In genomic region chr20:57437267-57437666, GRCh38 we compare ENCODE assay signal across 26 cellular contexts. TPM values are rescaled to one million over a fixed set of nuclear protein-coding genes. Genes with fewer than 3 reads are reported as not detected.
DNase-seq lines count a peak whose midpoint lies in the region; ATAC-seq, FAIRE-seq and TF ChIP-seq lines count a peak whose summit lies in the region.
"Had no signal": no experiment of that assay in that cellular context is flagged by ENCODE, and none has a peak within 500 bp of the region (broad histone marks: within the 10 kb centered on the region; RNA-seq: fewer than 3 reads in every experiment).

No MANE protein-coding gene starts in this region.

- peaks cover 11% of the 10 kb centered on the region for H3K9me3 ChIP-seq in left ventricle myocardium inferior (replicated peaks)
- H3K9me3 ChIP-seq in heart left ventricle, result peaks cover 0 to 9% (median 0%) of the 10 kb centered on the region in 12 donors
- no peaks in the 10 kb centered on the region for H3K9me3 ChIP-seq in H1 (ENCODE audit: insufficient read depth in 2 of 2, low read depth in 1 of 2, low read length in 1 of 2)
- no peaks in the 10 kb centered on the region for H3K9me3 ChIP-seq in prostate gland
- H3K9me3 ChIP-seq in transverse colon, result no peaks in the 10 kb centered on the region
- H3K9me3 ChIP-seq in colonic mucosa, result no peaks in the 10 kb centered on the region
- H3K9me3 ChIP-seq: thyroid gland had no signal

- H3K27me3 ChIP-seq in left ventricle myocardium inferior (ENCODE audit: low read depth), result no peaks in the 10 kb centered on the region
- H3K27me3 ChIP-seq in heart left ventricle, result no peaks in the 10 kb centered on the region
- H3K27me3 ChIP-seq in H1 (replicated peaks in 1 of 4; ENCODE audit: control insufficient read depth in 3 of 4, extremely low read depth in 1 of 4, insufficient read depth in 3 of 4, low read length in 3 of 4), result no peaks in the 10 kb centered on the region
- H3K27me3 ChIP-seq in prostate gland (replicated peaks; ENCODE audit: insufficient read depth), result no peaks in the 10 kb centered on the region
- no peaks in the 10 kb centered on the region for H3K27me3 ChIP-seq in transverse colon
- no peaks in the 10 kb centered on the region for H3K27me3 ChIP-seq in colonic mucosa
- H3K27me3 ChIP-seq: thyroid gland had no signal

- TF ChIP-seq CTCF in left ventricle myocardium inferior (IDR thresholded peaks at IDR 0.05; ENCODE audit: borderline replicate concordance), result no peak
- no peak for TF ChIP-seq CTCF in heart left ventricle (IDR thresholded peaks at IDR 0.05)
- TF ChIP-seq CTCF in H1 (IDR thresholded peaks at IDR 0.05; ENCODE audit: control extremely low read depth in 1 of 3, insufficient read depth in 1 of 3, low read depth in 1 of 3, low read length in 3 of 3), result no peak
- TF ChIP-seq CTCF in prostate gland (IDR thresholded peaks at IDR 0.05), result no peak
- TF ChIP-seq CTCF in transverse colon (IDR thresholded peaks at IDR 0.05), result no peak
- no peak for TF ChIP-seq CTCF in GM13977 (IDR thresholded peaks at IDR 0.05; ENCODE audit: extremely low read depth, insufficient read depth, missing control alignments)
- TF ChIP-seq CTCF in colonic mucosa (IDR thresholded peaks at IDR 0.05), result no peak

- no peak overlapping the region for H3K4me3 ChIP-seq in left ventricle myocardium inferior
- H3K4me3 ChIP-seq in heart left ventricle, result no peak overlapping the region
- H3K4me3 ChIP-seq in H1 (ENCODE audit: extremely low read depth in 1 of 4, insufficient read depth in 2 of 4, low read depth in 3 of 4, low read length in 4 of 4), result no peak overlapping the region
- no peak overlapping the region for H3K4me3 ChIP-seq in prostate gland
- H3K4me3 ChIP-seq in transverse colon, result no peak overlapping the region
- H3K4me3 ChIP-seq in colonic mucosa, result no peak overlapping the region
- H3K4me3 ChIP-seq: A549, thyroid gland had no signal

- H4K8ac ChIP-seq in H1 (ENCODE audit: extremely low read depth, insufficient read depth, low read length), result peak overlapping the region; percentile 30; the same call in 1 of the 2 replicates

- no peak overlapping the region for H3K14ac ChIP-seq in H1 (ENCODE audit: insufficient read length)

- H3K4me1 ChIP-seq in left ventricle myocardium inferior (peaks cover 87% of the 10 kb centered on the region), heart left ventricle (peaks cover 0 to 78% (median 52%) of the 10 kb centered on the region in 12 donors), H1 (replicated peaks in 1 of 4; ENCODE audit: control insufficient read depth in 3 of 4, insufficient read depth in 4 of 4, low read length in 3 of 4) (peaks cover 0 to 21% (median 14%) of the 10 kb centered on the region in 4 experiments; a peak in 6 of 7 replicates), prostate gland (replicated peaks) (peaks cover 7% of the 10 kb centered on the region), transverse colon (peaks cover 34 to 59% (median 46%) of the 10 kb centered on the region in 4 donors), colonic mucosa (peaks cover 20% of the 10 kb centered on the region)
- H3K4me1 ChIP-seq: parathyroid adenoma had no signal

- H3K56ac ChIP-seq in H1 (replicated peaks; ENCODE audit: insufficient read length, low read depth, low read length), result no peak overlapping the region

- H3K4me3 Mint-ChIP-seq in activated T-cell treated with anti-CD3 and anti-CD28 coated beads, Interleukin-2, amount 50 U/mL, for 72 hours, result no peak overlapping the region
- H3K4me3 Mint-ChIP-seq: activated CD8-positive, alpha-beta memory T cell treated with anti-CD3 and anti-CD28 coated beads, Interleukin-2, amount 10 ng/mL, durations not matched to agents 7 days and 5 days; mesothelial cell of epicardium; nephron had no signal

- intact Hi-C loops in left ventricle myocardium inferior (cut with micrococcal nuclease), result no loop called here
- intact Hi-C loops in heart left ventricle (cut with DNase I), result loop anchor here in 6 of 10 donors (5.0 to 10.0 kb wide), 4 partner anchors 35 to 58 kb away; partner anchors contain the start of gene RBM38 (in 1 of the 6)
- intact Hi-C loops in prostate gland (cut with DNase I), result no loop called here
- intact Hi-C loops in transverse colon (cut with DNase I; ENCODE audit: low total_unique reads), result no loop called here
- intact Hi-C loops in colonic mucosa (cut with DNase I), result no loop called here

- TF ChIP-seq POLR2A in heart left ventricle (IDR thresholded peaks at IDR 0.05), result no peak
- TF ChIP-seq POLR2A in H1 (IDR thresholded peaks at IDR 0.05; ENCODE audit: control extremely low read depth in 1 of 2, low read depth in 2 of 2, low read length in 2 of 2), result no peak
- no peak for TF ChIP-seq POLR2A in prostate gland (IDR thresholded peaks at IDR 0.05)
- TF ChIP-seq POLR2A in transverse colon (IDR thresholded peaks at IDR 0.05), result no peak

- no peak overlapping the region for H2BK120ac ChIP-seq in H1 (replicated peaks; ENCODE audit: low read depth, low read length)

- H2BK20ac ChIP-seq in H1 (ENCODE audit: low read length), result no peak overlapping the region

- no peaks in the 10 kb centered on the region for H3K23me2 ChIP-seq in H1 (ENCODE audit: low read depth, low read length)

- no peak for ATAC-seq in heart left ventricle
- no peak for ATAC-seq in activated T-cell treated with anti-CD3 and anti-CD28 coated beads, Interleukin-2, amount 50 U/mL, for 72 hours (replicated peaks in 1 of 2)
- ATAC-seq: A549; activated CD8-positive, alpha-beta memory T cell treated with anti-CD3 and anti-CD28 coated beads, Interleukin-2, amount 10 ng/mL, durations not matched to agents 7 days and 5 days; stimulated activated naive CD8-positive, alpha-beta T cell treated with anti-CD3 and anti-CD28 coated beads, Interleukin-15, Interleukin-2, amounts not matched to agents 100 U/mL and 50 U/mL, for 24 hours had no signal

- H3K36me3 ChIP-seq in left ventricle myocardium inferior, result no peaks in the 10 kb centered on the region
- H3K36me3 ChIP-seq in heart left ventricle, result no peaks in the 10 kb centered on the region
- H3K36me3 ChIP-seq in H1 (ENCODE audit: control insufficient read depth in 2 of 4, insufficient read depth in 4 of 4, low read length in 3 of 4), result no peaks in the 10 kb centered on the region
- H3K36me3 ChIP-seq in prostate gland, result no peaks in the 10 kb centered on the region
- no peaks in the 10 kb centered on the region for H3K36me3 ChIP-seq in transverse colon
- H3K36me3 ChIP-seq in colonic mucosa, result no peaks in the 10 kb centered on the region
- H3K36me3 ChIP-seq: thyroid gland had no signal

- H2BK5ac ChIP-seq in H1 (ENCODE audit: low read depth, low read length), result no peak overlapping the region

- TF ChIP-seq RAD21 in H1 (IDR thresholded peaks at IDR 0.05 in 1 of 2, conservative IDR thresholded peaks at IDR 0.05 in 1 of 2; ENCODE audit: low read depth in 2 of 2, low read length in 2 of 2), result no peak

- no peaks in the 10 kb centered on the region for H3K9me3 Mint-ChIP-seq in activated T-cell treated with anti-CD3 and anti-CD28 coated beads, Interleukin-2, amount 50 U/mL, for 72 hours

- no peak overlapping the region for H3K4me2 ChIP-seq in H1 (ENCODE audit: insufficient read depth in 1 of 2, low read depth in 2 of 2, low read length in 2 of 2)
- H3K4me2 ChIP-seq: A549 had no signal

- no peak overlapping the region for H2BK15ac ChIP-seq in H1 (ENCODE audit: low read length)

- H3K18ac ChIP-seq in H1 (ENCODE audit: extremely low read depth, low read length), result no peak overlapping the region

- CTCF ChIA-PET in H1 (lab: Charles Lee; ENCODE audit: partially characterized antibody), result interaction anchor here (0.6 to 1.6 kb wide), 6 partner anchors 8 to 56 kb away, joined by 3 to 4 read pairs (median 3); no protein-coding TSS in a partner anchor

- H3K27ac ChIP-seq in left ventricle myocardium inferior (replicated peaks) (peak overlapping the region; percentile 64), heart left ventricle (peak overlapping the region in 3 of 12 donors; percentile 76 to 94 (median 90)), H1 (ENCODE audit: low read depth, low read length) (no peak overlapping the region), prostate gland (peak overlapping the region; percentile 85 to 92), transverse colon (peak overlapping the region; percentile 19 to 86 (median 85)), colonic mucosa (no peak overlapping the region)
- H3K27ac ChIP-seq: A549, parathyroid adenoma, thyroid gland had no signal

- H3K27ac Mint-ChIP-seq in activated T-cell treated with anti-CD3 and anti-CD28 coated beads, Interleukin-2, amount 50 U/mL, for 72 hours, result no peak overlapping the region
- H3K27ac Mint-ChIP-seq: activated CD8-positive, alpha-beta memory T cell treated with anti-CD3 and anti-CD28 coated beads, Interleukin-2, amount 10 ng/mL, durations not matched to agents 7 days and 5 days; IgD-negative memory B cell; mesothelial cell of epicardium had no signal

- no peaks in the 10 kb centered on the region for H3K79me2 ChIP-seq in H1 (ENCODE audit: control insufficient read depth in 1 of 2, insufficient read depth in 2 of 2, low read length in 2 of 2)
- H3K79me2 ChIP-seq: parathyroid adenoma had no signal

- H2BK12ac ChIP-seq in H1 (ENCODE audit: low read depth, low read length), result no peak overlapping the region

- H3K27me3 Mint-ChIP-seq in activated T-cell treated with anti-CD3 and anti-CD28 coated beads, Interleukin-2, amount 50 U/mL, for 72 hours (ENCODE audit: low read depth), result no peaks in the 10 kb centered on the region
- H3K27me3 Mint-ChIP-seq: IgD-negative memory B cell had no signal

- no peak overlapping the region for H4K5ac ChIP-seq in H1 (ENCODE audit: insufficient read length, low read depth, low read length)

- in situ Hi-C loops in transverse colon (cut with MboI; ENCODE audit: low pct_ligation_motif_present in 1 of 4, low pct_unique_long_range_greater_than_20kb in 1 of 4, low sequenced_read_pairs in 3 of 4), result no loop called here
- in situ Hi-C loops in GM13977 (cut with MboI; ENCODE audit: low pct_unique_long_range_greater_than_20kb, low sequenced_read_pairs, unreplicated experiment), result no loop called here

- H3K79me1 ChIP-seq in H1 (ENCODE audit: low read depth, low read length), result no peaks in the 10 kb centered on the region

- H2AK5ac ChIP-seq in H1 (ENCODE audit: low read depth, low read length), result no peak overlapping the region

- H4K91ac ChIP-seq in H1 (replicated peaks; ENCODE audit: insufficient read length, low read length), result no peak overlapping the region

- no peak overlapping the region for H3K9ac ChIP-seq in H1 (replicated peaks in 1 of 4; ENCODE audit: extremely low read depth in 1 of 4, low read depth in 3 of 4, low read length in 3 of 4)
- H3K9ac ChIP-seq in colonic mucosa (ENCODE audit: low read depth in 2 of 2, low read length in 2 of 2), result no peak overlapping the region
- H3K9ac ChIP-seq: parathyroid adenoma had no signal

- 86 to 95% (median 90%) methylated on average over 8 to 9 of the region's 9 CpGs for whole genome bisulfite sequencing in heart left ventricle, 4 donors
- WGBS in H1 (ENCODE audit: extremely low coverage in 1 of 2, insufficient coverage in 1 of 2, insufficient read length in 1 of 2, insufficient replicate concordance in 2 of 2, low coverage in 1 of 2, low lambda C conversion rate in 2 of 2, missing lambda C conversion rate in 1 of 2), 2 experiments, result 83% methylated on average over 9 of the region's 9 CpGs; no CpG with 5 or more reads in 1 of the 2 experiments
- 83% methylated on average over 9 of the region's 9 CpGs for WGBS in prostate gland
- 97% methylated on average over 9 of the region's 9 CpGs; no CpG with 5 or more reads in 1 of the 2 donors for WGBS in transverse colon (ENCODE audit: low coverage in 1 of 2), 2 donors

- no peaks in the 10 kb centered on the region for H4K20me1 ChIP-seq in H1 (replicated peaks in 1 of 2; ENCODE audit: control insufficient read depth in 1 of 2, insufficient read depth in 2 of 2, low read length in 2 of 2)

- no peak overlapping the region for H3K4ac ChIP-seq in H1 (replicated peaks; ENCODE audit: insufficient read length, low read depth, low read length)

- no peaks in the 10 kb centered on the region for H3K36me3 Mint-ChIP-seq in activated T-cell treated with anti-CD3 and anti-CD28 coated beads, Interleukin-2, amount 50 U/mL, for 72 hours (ENCODE audit: insufficient read depth in 2 of 2)
- H3K36me3 Mint-ChIP-seq: mesothelial cell of epicardium had no signal

- H3K4me1 Mint-ChIP-seq in activated T-cell treated with anti-CD3 and anti-CD28 coated beads, Interleukin-2, amount 50 U/mL, for 72 hours (ENCODE audit: low read depth), result peaks cover 41% of the 10 kb centered on the region

- TF ChIP-seq EP300 in H1 (IDR thresholded peaks at IDR 0.05; ENCODE audit: borderline replicate concordance in 1 of 2, low read depth in 2 of 2, low read length in 2 of 2) (no peak), transverse colon (IDR thresholded peaks at IDR 0.05; ENCODE audit: low read depth) (no peak)

- no peak overlapping the region for H3K23ac ChIP-seq in H1 (ENCODE audit: insufficient read length)

- POLR2A ChIA-PET in H1 (lab: Charles Lee; ENCODE audit: partially characterized antibody), result no interaction called here

- DNase-seq in left ventricle myocardium inferior (no peak), heart left ventricle (no peak), H1 (ENCODE audit: low read depth in 1 of 2, low spot score in 2 of 2) (no peak), prostate gland (ENCODE audit: low spot score) (no peak), transverse colon (no peak), GM13977 (ENCODE audit: low spot score) (no peak), colonic mucosa (no peak)
- DNase-seq in activated T-cell treated with anti-CD3 and anti-CD28 coated beads, Interleukin-2, amount 50 U/mL, for 72 hours, result no peak
- DNase-seq: activated CD4-positive, alpha-beta T cell treated with anti-CD3 and anti-CD28 coated beads for 48 hours; activated CD8-positive, alpha-beta memory T cell treated with anti-CD3 and anti-CD28 coated beads, Interleukin-2, amount 10 ng/mL, durations not matched to agents 7 days and 5 days; activated naive CD4-positive, alpha-beta T cell treated with Interleukin-2 at 50 U/mL for 16 hours; dermis blood vessel endothelial cell; DMS53; H7; NCI-H1048; NCI-H1694; stimulated activated naive CD8-positive, alpha-beta T cell treated with anti-CD3 and anti-CD28 coated beads, Interleukin-15, Interleukin-2, amounts not matched to agents 100 U/mL and 50 U/mL, for 24 hours; thyroid gland had no signal

- no peak overlapping the region for H2AFZ ChIP-seq in H1 (ENCODE audit: low read length)
- H2AFZ ChIP-seq: parathyroid adenoma had no signal

- no peak for FAIRE-seq in H1 (lab: Jason Lieb, UNC)
- FAIRE-seq: A549, endometrium, G401.6, islet of Langerhans had no signal

RNA-seq across cellular contexts. Expression of gene RBM38, which starts 46.1 kb away (rescaled TPM):
- total RNA-seq in left ventricle myocardium inferior (75.5 TPM), heart left ventricle (10 to 100 TPM; 45.6 to 97.9 (median 62.3) TPM), prostate gland (100 to 1,000 TPM in 1 of 2 donors, 10 to 100 TPM in 1; 29.9 to 104 TPM), transverse colon (10 to 100 TPM; 26.5 to 37.4 (median 30.4) TPM), colonic mucosa (10 to 100 TPM; 41.3 to 43.1 TPM)
- polyA plus RNA-seq in heart left ventricle (100 to 1,000 TPM in 1 of 2 donors, 10 to 100 TPM in 1; 68.5 to 112 TPM), H1 (2011; rRNA removed) (109 and 131 TPM in 2 replicates)
- total RNA-seq in H1 (2021; fragmentation: NEBNext Ultra II Directional; extraction: Animal tissue kit (Norgen Biotek cat#: 25700)), result 57.7 and 60.1 TPM in 2 replicates
- polyA plus RNA-seq in H1 (2011; cell fraction: cytosol; rRNA removed), result 71.9 TPM
- 75.2 TPM for polyA plus RNA-seq in H1 (2011; cell fraction: nucleus; rRNA removed)
- 32.3 to 58.0 TPM (median 56.1 TPM) in 4 replicates for polyA plus RNA-seq in H1 (2012, experiment 1 of 2)
- 61.6 TPM for polyA plus RNA-seq in H1 (2012, experiment 2 of 2)
- 53.7 TPM for polyA plus RNA-seq in H1 (2013, experiment 1 of 2)
- 52.7 TPM for polyA plus RNA-seq in H1 (2013, experiment 2 of 2)
- polyA minus RNA-seq in H1 (2011; rRNA and poly(A)+ RNA removed), result 16.3 and 19.0 TPM in 2 replicates
- polyA minus RNA-seq in H1 (2011; cell fraction: cytosol; rRNA and poly(A)+ RNA removed), result 49.0 TPM
- 23.7 TPM for polyA minus RNA-seq in H1 (2011; cell fraction: nucleus; rRNA and poly(A)+ RNA removed)
- 10 to 100 TPM; 61.4 to 79.8 TPM for total RNA-seq in activated T-cell treated with anti-CD3 and anti-CD28 coated beads, Interleukin-2, amount 50 U/mL, for 72 hours

Comparison
In these comparisons a context has a peak if more than half of its experiments do, and no peak if none do; other contexts are left out.
1. intact Hi-C loops: an anchor here in heart left ventricle (5.0 to 10.0 kb wide); none called in left ventricle myocardium inferior, prostate gland, transverse colon and colonic mucosa.
2. H3K27ac ChIP-seq: peak in left ventricle myocardium inferior (single experiment), prostate gland (2 of 2) and transverse colon (4 of 4); none in H1 (single experiment) and colonic mucosa (single experiment).